In genomic region chr1:27598902-27599528, GRCh38 we compare ENCODE assay signal across 8 cellular contexts. TPM values are rescaled to one million over a fixed set of nuclear protein-coding genes. Genes with fewer than 3 reads are reported as not detected.
A peak's percentile ranks its signal among the peaks of the same experiment; 100 is the strongest.
DNase-seq lines count a peak whose midpoint lies in the region; ATAC-seq and TF ChIP-seq lines count a peak whose summit lies in the region.

No MANE protein-coding gene starts in this region.

- H3K4me3 Mint-ChIP-seq in activated CD8-positive, alpha-beta T cell treated with anti-CD3 and anti-CD28 coated beads for 36 hours = peak overlapping the region; percentile 41

- TF ChIP-seq CTCF in A673 (conservative IDR thresholded peaks at IDR 0.05; ENCODE audit: low read depth, low read length) (no peak), omental fat pad (IDR thresholded peaks at IDR 0.05) (no peak), vagina (IDR thresholded peaks at IDR 0.05) (no peak)
- no peak for TF ChIP-seq CTCF in activated CD8-positive, alpha-beta T cell treated with anti-CD3 and anti-CD28 coated beads for 36 hours (IDR thresholded peaks at IDR 0.05)

- ATAC-seq in activated CD8-positive, alpha-beta T cell treated with anti-CD3 and anti-CD28 coated beads for 36 hours = peak; percentile 30
- peak; percentile 58 for ATAC-seq in omental fat pad (ENCODE audit: low FRiP score)
- ATAC-seq in HG02759 (IDR thresholded peaks at IDR 0.05; ENCODE audit: unreplicated experiment) = no peak
- no peak for ATAC-seq in HG03354 (IDR thresholded peaks at IDR 0.05; ENCODE audit: poor library complexity, severe bottlenecking, unreplicated experiment)

- no peaks in the 10 kb centered on the region for H3K27me3 ChIP-seq in A673 (replicated peaks; ENCODE audit: insufficient read depth, low read depth, low read length, poor library complexity)
- no peaks in the 10 kb centered on the region for H3K27me3 ChIP-seq in vagina

- H3K27ac Mint-ChIP-seq in activated CD8-positive, alpha-beta T cell treated with anti-CD3 and anti-CD28 coated beads for 36 hours = peak overlapping the region; percentile 64

- H3K4me3 ChIP-seq in A673 (ENCODE audit: low read depth, low read length, poor library complexity, severe bottlenecking) (peak overlapping the region; percentile 17), vagina (peak overlapping the region in 1 of 2 donors; percentile 29)
- no peak overlapping the region for H3K4me3 ChIP-seq in Jurkat, Clone E6-1 (ENCODE audit: low read length)

- H3K4me1 Mint-ChIP-seq in activated CD8-positive, alpha-beta T cell treated with anti-CD3 and anti-CD28 coated beads for 36 hours (ENCODE audit: low read depth) = peaks cover 35% of the 10 kb centered on the region

- H3K27me3 Mint-ChIP-seq in activated CD8-positive, alpha-beta T cell treated with anti-CD3 and anti-CD28 coated beads for 36 hours = no peaks in the 10 kb centered on the region

- peak; percentile 55 for DNase-seq in A673 (ENCODE audit: low spot score)
- peak; percentile 48 for DNase-seq in Jurkat, Clone E6-1 (ENCODE audit: low read depth, low spot score)
- DNase-seq in activated CD8-positive, alpha-beta T cell treated with anti-CD3 and anti-CD28 coated beads for 36 hours = peak; percentile 82
- peak; percentile 74 for DNase-seq in fibroblast of peridontal ligament (ENCODE audit: extremely low read depth)
- DNase-seq in omental fat pad (ENCODE audit: low spot score) = no peak
- no peak for DNase-seq in vagina (ENCODE audit: extremely low spot score in 2 of 2)

- peak overlapping the region; percentile 72 for H3K27ac ChIP-seq in A673 (ENCODE audit: low read depth, low read length, poor library complexity, severe bottlenecking)
- peak overlapping the region; percentile 97 for H3K27ac ChIP-seq in vagina

- H3K4me1 ChIP-seq in A673 (ENCODE audit: insufficient read depth, low read length, poor library complexity, severe bottlenecking) (peaks cover 64% of the 10 kb centered on the region), vagina (peaks cover 85% of the 10 kb centered on the region)

- BruUV-seq in A673 (replicated peaks; lab: Mats Ljungman, UMichigan) = no TSS peak

- intact Hi-C loops in A673 (cut with micrococcal nuclease; ENCODE audit: unreplicated experiment) = no loop called here
- intact Hi-C loops in activated CD8-positive, alpha-beta T cell treated with anti-CD3 and anti-CD28 coated beads for 36 hours (cut with micrococcal nuclease) = loop anchor here (5.0 kb wide), 1 partner anchor 77 kb away; no protein-coding TSS in a partner anchor
- intact Hi-C loops in vagina (cut with DNase I) = no loop called here

- no peaks in the 10 kb centered on the region for H3K9me3 Mint-ChIP-seq in activated CD8-positive, alpha-beta T cell treated with anti-CD3 and anti-CD28 coated beads for 36 hours

- H3K9me3 ChIP-seq in A673 (ENCODE audit: low read depth, low read length, poor library complexity, severe bottlenecking) = no peaks in the 10 kb centered on the region
- H3K9me3 ChIP-seq in vagina = no peaks in the 10 kb centered on the region

- POLR2A ChIA-PET in A673 (lab: Charles Lee; ENCODE audit: low non-redundant PET) = no interaction called here
- POLR2A ChIA-PET in activated CD8-positive, alpha-beta T cell treated with anti-CD3 and anti-CD28 coated beads for 36 hours (lab: Charles Lee) = interaction anchor here (1.6 kb wide), 1 partner anchor 30 kb away, joined by 6 read pairs; no protein-coding TSS in a partner anchor

- CTCF ChIA-PET in A673 (lab: Charles Lee) = interaction anchor here (1.4 kb wide), 1 partner anchor 42 kb away, joined by 8 read pairs; no protein-coding TSS in a partner anchor
- CTCF ChIA-PET in activated CD8-positive, alpha-beta T cell treated with anti-CD3 and anti-CD28 coated beads for 36 hours (lab: Charles Lee) = interaction anchor here (1.5 to 25.3 kb wide), 4 partner anchors 30 to 67 kb away, joined by 3 to 533 read pairs (median 36); partner anchors contain the start of gene IFI6

- H3K36me3 ChIP-seq in A673 (ENCODE audit: insufficient read depth, low read length, poor library complexity, severe bottlenecking) (no peaks in the 10 kb centered on the region), vagina (no peaks in the 10 kb centered on the region)

- peak in 1 of 2 donors; percentile 25 for TF ChIP-seq POLR2A in vagina (IDR thresholded peaks at IDR 0.05)

- no peaks in the 10 kb centered on the region for H3K36me3 Mint-ChIP-seq in activated CD8-positive, alpha-beta T cell treated with anti-CD3 and anti-CD28 coated beads for 36 hours (ENCODE audit: low read depth)

RNA-seq across cellular contexts. Expression of gene AHDC1, which starts 4.9 kb away (rescaled TPM):
- total RNA-seq in A673 (2021) (33.2 and 34.2 TPM in 2 replicates), omental fat pad (10 to 100 TPM in 1 of 4 donors, 1 to 10 TPM in 3; 7.5 to 12.9 (median 8.2) TPM), vagina (62.4 TPM)
- 14.8 TPM for polyA plus RNA-seq in Jurkat, Clone E6-1 (2012; ENCODE audit: insufficient read depth, insufficient read length)
- 10 to 100 TPM; 26.3 to 27.6 TPM for total RNA-seq in activated CD8-positive, alpha-beta T cell treated with anti-CD3 and anti-CD28 coated beads for 36 hours

RNA-seq across cellular contexts. Expression of gene FGR, which starts 36.0 kb away (rescaled TPM):
- total RNA-seq in A673 (2021) = not detected in 2 replicates
- polyA plus RNA-seq in Jurkat, Clone E6-1 (2012; ENCODE audit: insufficient read depth, insufficient read length) = 0.49 TPM
- total RNA-seq in activated CD8-positive, alpha-beta T cell treated with anti-CD3 and anti-CD28 coated beads for 36 hours = under 1 TPM; 0.51 to 0.56 TPM
- total RNA-seq in omental fat pad = 100 to 1,000 TPM in 2 of 4 donors, 10 to 100 TPM in 2; 18.8 to 131 (median 77.6) TPM
- total RNA-seq in vagina = 18.4 TPM

Comparison
In these comparisons a context has a peak if more than half of its experiments do, and no peak if none do; other contexts are left out.
1. DNase-seq: peak in A673 (single experiment), Jurkat, Clone E6-1 (single experiment), activated CD8-positive, alpha-beta T cell treated with anti-CD3 and anti-CD28 coated beads for 36 hours (single experiment) and fibroblast of peridontal ligament (single experiment); none in omental fat pad (single experiment) and vagina (0 of 2).
2. ATAC-seq: peak in activated CD8-positive, alpha-beta T cell treated with anti-CD3 and anti-CD28 coated beads for 36 hours (single experiment) and omental fat pad (single experiment); none in HG02759 (single experiment) and HG03354 (single experiment).
3. RNA of gene FGR, which starts 36.0 kb away (total RNA-seq): 18.8 to 131 TPM in omental fat pad and 18.4 TPM in vagina (single experiment); 0.51 to 0.56 TPM in activated CD8-positive, alpha-beta T cell treated with anti-CD3 and anti-CD28 coated beads for 36 hours and not detected in A673; every median in the first group is over 10 times any median in the second.